Comparison of ENCODE assay signal across 9 cellular contexts in the genomic region with DNA sequence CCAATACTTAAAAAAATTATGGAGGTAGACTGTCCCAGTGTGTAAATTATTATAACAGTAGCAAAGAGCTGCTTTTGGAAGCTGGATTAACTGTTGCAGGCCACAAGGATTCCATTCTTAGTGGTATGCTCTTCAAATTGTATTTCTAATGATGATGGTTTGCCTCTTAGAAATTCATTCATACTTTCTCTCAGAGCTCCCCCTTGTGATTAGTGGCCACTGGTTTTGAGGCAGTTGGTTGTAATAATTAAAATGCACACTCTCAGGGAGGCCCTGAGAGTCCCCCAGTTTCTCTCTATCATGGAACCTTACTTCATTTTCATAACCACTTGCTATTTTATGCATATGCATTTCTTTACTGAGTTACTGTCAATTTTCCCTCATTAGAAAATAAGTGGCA. TPM values are rescaled to one million over a fixed set of nuclear protein-coding genes. Genes with fewer than 3 reads are reported as not detected.
DNase-seq lines count a peak whose midpoint lies in the region; FAIRE-seq and TF ChIP-seq lines count a peak whose summit lies in the region.
"Had no signal": no experiment of that assay in that cellular context is flagged by ENCODE, and none has a peak within 500 bp of the region (broad histone marks: within the 10 kb centered on the region; RNA-seq: fewer than 3 reads in every experiment).

No MANE protein-coding gene starts in this region.

- no peak overlapping the region for H4K12ac ChIP-seq in trophoblast cell (ENCODE audit: low read depth, low read length)

- no peak overlapping the region for H3K18ac ChIP-seq in H9 (ENCODE audit: insufficient read length, low read depth, low read length)
- H3K18ac ChIP-seq in trophoblast cell (ENCODE audit: low read length): no peak overlapping the region

- H3T11ph ChIP-seq in H9 (ENCODE audit: low read length): no peak overlapping the region

- H3K79me2 ChIP-seq in H9 (ENCODE audit: insufficient read depth, low read length) (no peaks in the 10 kb centered on the region), trophoblast cell (ENCODE audit: control insufficient read depth, insufficient read depth, low read length, poor library complexity) (no peaks in the 10 kb centered on the region)

- H3K4me1 ChIP-seq in H9 (ENCODE audit: insufficient read depth, low read length) (no peaks in the 10 kb centered on the region), trophoblast cell (ENCODE audit: control insufficient read depth in 1 of 2, insufficient read depth in 2 of 2, low read length in 2 of 2) (no peaks in the 10 kb centered on the region)

- H3K4me1 Mint-ChIP-seq in H9: peaks cover 3% of the 10 kb centered on the region in 2 experiments

- no peaks in the 10 kb centered on the region for H3K79me1 ChIP-seq in H9 (ENCODE audit: insufficient read depth, low read depth, low read length, poor library complexity, severe bottlenecking)
- no peaks in the 10 kb centered on the region for H3K79me1 ChIP-seq in trophoblast cell (ENCODE audit: low read length)

- H2BK5ac ChIP-seq in H9 (ENCODE audit: insufficient read length, low read length) (no peak overlapping the region), trophoblast cell (ENCODE audit: low read depth, low read length, poor library complexity) (no peak overlapping the region)

- H3K14ac ChIP-seq in H9 (ENCODE audit: insufficient read depth, low read length) (no peak overlapping the region), trophoblast cell (ENCODE audit: low read length) (no peak overlapping the region)

- peaks cover 0 to 3% of the 10 kb centered on the region in 2 experiments; a peak in 2 of 5 replicates for H3K9me3 Mint-ChIP-seq in H9

- FAIRE-seq in RCC 7860 (lab: Jason Lieb, UNC): no peak

- H3K4ac ChIP-seq in H9 (ENCODE audit: low read depth, low read length) (no peak overlapping the region), trophoblast cell (ENCODE audit: low read depth, low read length) (no peak overlapping the region)

- DNase-seq in NCI-H82 (lab: John Stamatoyannopoulos, UW): peak; percentile 45
- DNase-seq in NCI-H82 treated with DMSO at 0.1 percent for 48 hours (lab: John Stamatoyannopoulos, UW; ENCODE audit: unreplicated experiment): no peak
- DNase-seq in H9: no peak
- DNase-seq in astrocyte of the spinal cord (ENCODE audit: low read depth, low spot score): peak; percentile 36
- DNase-seq in pons (ENCODE audit: low spot score): peak; percentile 26
- no peak for DNase-seq in RCC 7860 (ENCODE audit: low spot score)
- DNase-seq in trophoblast cell: no peak

- no peak overlapping the region for H3K27ac ChIP-seq in H9 (ENCODE audit: insufficient read length, low read depth, low read length)
- no peak overlapping the region for H3K27ac ChIP-seq in trophoblast cell (ENCODE audit: low read depth, low read length)

- no peak overlapping the region for H2BK15ac ChIP-seq in H9 (ENCODE audit: low read depth, low read length)

- H3K36me3 Mint-ChIP-seq in H9 (ENCODE audit: insufficient read depth in 1 of 3, low read depth in 3 of 3): no peaks in the 10 kb centered on the region
- H3K36me3 Mint-ChIP-seq: activated naive CD8-positive, alpha-beta T cell had no signal

- H3K9me3 ChIP-seq in H9 (ENCODE audit: control insufficient read depth, low read depth, low read length) (no peaks in the 10 kb centered on the region), trophoblast cell (ENCODE audit: insufficient read depth, low read depth, low read length) (no peaks in the 10 kb centered on the region)

- H2BK20ac ChIP-seq in H9 (ENCODE audit: low read depth, low read length, poor library complexity, severe bottlenecking): no peak overlapping the region

- in situ Hi-C loops in astrocyte of the spinal cord (cut with HindIII; ENCODE audit: low sequenced_read_pairs): no loop called here

- TF ChIP-seq CTCF in H9 (conservative IDR thresholded peaks at IDR 0.05) (peak; percentile 42; the same call in 2 of the 3 replicates), LNCAP (IDR thresholded peaks at IDR 0.05) (peak; percentile 57), astrocyte of the spinal cord (IDR thresholded peaks at IDR 0.05; ENCODE audit: low read depth, low read length) (peak; percentile 40)

- H3K4me3 ChIP-seq in astrocyte of the spinal cord (ENCODE audit: low read depth, low read length) (no peak overlapping the region), trophoblast cell (ENCODE audit: low read depth, low read length) (no peak overlapping the region)

- H4K5ac ChIP-seq in H9 (ENCODE audit: insufficient read length, low read depth, low read length): no peak overlapping the region

- H3K36me3 ChIP-seq in trophoblast cell (ENCODE audit: control insufficient read depth in 1 of 2, insufficient read depth in 2 of 2, low read length in 2 of 2): no peaks in the 10 kb centered on the region

- no peak overlapping the region for H3K4me2 ChIP-seq in H9 (ENCODE audit: insufficient read depth, insufficient read length, low read length)
- no peak overlapping the region for H3K4me2 ChIP-seq in trophoblast cell (ENCODE audit: low read length)

- no peak overlapping the region for H3K4me3 Mint-ChIP-seq in H9
- H3K4me3 Mint-ChIP-seq: activated naive CD8-positive, alpha-beta T cell had no signal

- H3K27me3 ChIP-seq in H9 (ENCODE audit: insufficient read depth, low read length) (no peaks in the 10 kb centered on the region), trophoblast cell (ENCODE audit: insufficient read depth, low read length) (no peaks in the 10 kb centered on the region)

- H4K8ac ChIP-seq in H9 (replicated peaks; ENCODE audit: insufficient read length, low read depth, low read length) (no peak overlapping the region), trophoblast cell (ENCODE audit: low read depth, low read length) (no peak overlapping the region)

- H3K9ac ChIP-seq in H9 (ENCODE audit: extremely low read depth, insufficient read length, low read length) (no peak overlapping the region), trophoblast cell (ENCODE audit: low read length) (no peak overlapping the region)

- no peaks in the 10 kb centered on the region for H4K20me1 ChIP-seq in H9 (ENCODE audit: control insufficient read depth, insufficient read depth, insufficient read length)

- H2AFZ ChIP-seq in H9 (ENCODE audit: low read length) (no peak overlapping the region), trophoblast cell (ENCODE audit: insufficient read depth, low read length, poor library complexity) (no peak overlapping the region)

- H3K56ac ChIP-seq in H9 (ENCODE audit: insufficient read length, low read depth, low read length): no peak overlapping the region

- H3K23ac ChIP-seq in H9 (ENCODE audit: insufficient read length, low read depth, low read length): no peak overlapping the region
- H3K23ac ChIP-seq in trophoblast cell (ENCODE audit: low read length): no peak overlapping the region

- H4K91ac ChIP-seq in H9 (ENCODE audit: insufficient read length, low read depth, low read length) (no peak overlapping the region), trophoblast cell (ENCODE audit: low read depth, low read length) (no peak overlapping the region)

- H2AK5ac ChIP-seq in H9 (ENCODE audit: insufficient read length, low read length) (no peak overlapping the region), trophoblast cell (ENCODE audit: low read length) (no peak overlapping the region)

- H3K27me3 Mint-ChIP-seq in H9 (ENCODE audit: low read depth): no peaks in the 10 kb centered on the region
- H3K27me3 Mint-ChIP-seq: activated naive CD8-positive, alpha-beta T cell had no signal

- H3K23me2 ChIP-seq in H9 (ENCODE audit: insufficient read length, low read depth, low read length, poor library complexity, severe bottlenecking): no peaks in the 10 kb centered on the region

- H2BK12ac ChIP-seq in H9 (ENCODE audit: insufficient read length, low read depth, low read length): no peak overlapping the region
- no peak overlapping the region for H2BK12ac ChIP-seq in trophoblast cell (ENCODE audit: low read length)

- H3K27ac Mint-ChIP-seq in H9: no peak overlapping the region
- H3K27ac Mint-ChIP-seq: activated naive CD8-positive, alpha-beta T cell had no signal

- H2BK120ac ChIP-seq in H9 (ENCODE audit: low read depth, low read length, poor library complexity, severe bottlenecking): no peak overlapping the region
- no peak overlapping the region for H2BK120ac ChIP-seq in trophoblast cell (ENCODE audit: insufficient read depth, low read length, poor library complexity)

RNA-seq across cellular contexts. Expression of gene LY75, which starts 35.4 kb away (rescaled TPM):
- total RNA-seq in H9 (2021): 3.3 and 3.9 TPM in 2 replicates
- 0.10 and 0.18 TPM in 2 replicates for polyA plus RNA-seq in trophoblast cell (2013)

Comparison
In these comparisons a context has a peak if more than half of its experiments do, and no peak if none do; other contexts are left out.
1. DNase-seq: peak in NCI-H82 (single experiment), astrocyte of the spinal cord (single experiment) and pons (single experiment); none in NCI-H82 treated with DMSO at 0.1 percent for 48 hours (single experiment), H9 (single experiment), RCC 7860 (single experiment) and trophoblast cell (0 of 2).
2. Peak in every context shown above with its lines, with median percentiles within 50 percentile points of each other: CTCF ChIP-seq.